ENCODE assay signal across 1 cellular context in the genomic region with DNA sequence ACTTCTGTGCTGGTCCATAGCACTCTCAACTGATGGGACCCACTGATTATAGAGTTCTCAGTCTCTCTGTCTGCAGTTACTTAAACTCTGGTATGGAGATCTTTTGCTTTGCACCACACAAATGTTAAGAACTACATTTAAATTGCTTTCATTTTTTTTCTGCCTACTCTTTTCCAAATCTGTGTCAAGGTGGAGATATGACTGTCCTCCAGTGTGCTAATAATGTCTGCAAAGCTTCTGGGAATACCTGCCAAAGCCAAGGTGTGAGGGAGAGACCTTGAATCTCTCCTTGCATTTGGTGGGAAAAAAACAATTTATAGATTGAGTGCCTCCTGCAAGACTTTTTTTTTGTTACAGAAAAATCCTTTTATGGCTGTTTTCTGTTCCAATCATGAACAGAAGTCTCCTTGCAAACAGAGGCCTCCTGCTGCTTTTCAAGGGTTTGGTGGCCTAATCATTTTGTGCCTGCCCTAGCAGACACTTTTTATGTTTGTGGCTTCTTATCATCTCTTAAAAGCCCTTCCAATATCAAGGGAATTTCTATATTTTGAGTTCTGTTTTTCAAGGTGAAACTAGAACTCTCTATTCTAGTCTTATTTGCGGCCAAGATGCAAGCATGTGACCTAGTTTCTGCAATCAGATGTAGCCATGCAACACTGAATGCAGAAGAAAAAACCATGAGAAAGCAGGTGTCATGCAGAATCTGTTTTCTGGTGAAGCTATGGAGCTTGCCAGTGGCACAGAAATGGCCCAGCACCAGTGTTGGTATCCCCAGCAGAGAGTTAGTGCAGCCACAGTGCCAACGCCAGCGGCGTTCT.
TF ChIP-seq lines count a peak whose summit lies in the region.

No MANE protein-coding gene starts in this region.

TF ChIP-seq in K562, 482 proteins besides CTCF, POLR2A, EP300 and RAD21 (continued from another document and continues in another):
- TF ChIP-seq, protein P1, sequence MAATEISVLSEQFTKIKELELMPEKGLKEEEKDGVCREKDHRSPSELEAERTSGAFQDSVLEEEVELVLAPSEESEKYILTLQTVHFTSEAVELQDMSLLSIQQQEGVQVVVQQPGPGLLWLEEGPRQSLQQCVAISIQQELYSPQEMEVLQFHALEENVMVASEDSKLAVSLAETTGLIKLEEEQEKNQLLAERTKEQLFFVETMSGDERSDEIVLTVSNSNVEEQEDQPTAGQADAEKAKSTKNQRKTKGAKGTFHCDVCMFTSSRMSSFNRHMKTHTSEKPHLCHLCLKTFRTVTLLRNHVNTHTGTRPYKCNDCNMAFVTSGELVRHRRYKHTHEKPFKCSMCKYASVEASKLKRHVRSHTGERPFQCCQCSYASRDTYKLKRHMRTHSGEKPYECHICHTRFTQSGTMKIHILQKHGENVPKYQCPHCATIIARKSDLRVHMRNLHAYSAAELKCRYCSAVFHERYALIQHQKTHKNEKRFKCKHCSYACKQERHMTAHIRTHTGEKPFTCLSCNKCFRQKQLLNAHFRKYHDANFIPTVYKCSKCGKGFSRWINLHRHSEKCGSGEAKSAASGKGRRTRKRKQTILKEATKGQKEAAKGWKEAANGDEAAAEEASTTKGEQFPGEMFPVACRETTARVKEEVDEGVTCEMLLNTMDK (IDR thresholded peaks at IDR 0.05; ENCODE audit: borderline replicate concordance, insufficient read depth, low read depth, low read length, poor library complexity, severe bottlenecking): no peak
- TF ChIP-seq, protein P2, sequence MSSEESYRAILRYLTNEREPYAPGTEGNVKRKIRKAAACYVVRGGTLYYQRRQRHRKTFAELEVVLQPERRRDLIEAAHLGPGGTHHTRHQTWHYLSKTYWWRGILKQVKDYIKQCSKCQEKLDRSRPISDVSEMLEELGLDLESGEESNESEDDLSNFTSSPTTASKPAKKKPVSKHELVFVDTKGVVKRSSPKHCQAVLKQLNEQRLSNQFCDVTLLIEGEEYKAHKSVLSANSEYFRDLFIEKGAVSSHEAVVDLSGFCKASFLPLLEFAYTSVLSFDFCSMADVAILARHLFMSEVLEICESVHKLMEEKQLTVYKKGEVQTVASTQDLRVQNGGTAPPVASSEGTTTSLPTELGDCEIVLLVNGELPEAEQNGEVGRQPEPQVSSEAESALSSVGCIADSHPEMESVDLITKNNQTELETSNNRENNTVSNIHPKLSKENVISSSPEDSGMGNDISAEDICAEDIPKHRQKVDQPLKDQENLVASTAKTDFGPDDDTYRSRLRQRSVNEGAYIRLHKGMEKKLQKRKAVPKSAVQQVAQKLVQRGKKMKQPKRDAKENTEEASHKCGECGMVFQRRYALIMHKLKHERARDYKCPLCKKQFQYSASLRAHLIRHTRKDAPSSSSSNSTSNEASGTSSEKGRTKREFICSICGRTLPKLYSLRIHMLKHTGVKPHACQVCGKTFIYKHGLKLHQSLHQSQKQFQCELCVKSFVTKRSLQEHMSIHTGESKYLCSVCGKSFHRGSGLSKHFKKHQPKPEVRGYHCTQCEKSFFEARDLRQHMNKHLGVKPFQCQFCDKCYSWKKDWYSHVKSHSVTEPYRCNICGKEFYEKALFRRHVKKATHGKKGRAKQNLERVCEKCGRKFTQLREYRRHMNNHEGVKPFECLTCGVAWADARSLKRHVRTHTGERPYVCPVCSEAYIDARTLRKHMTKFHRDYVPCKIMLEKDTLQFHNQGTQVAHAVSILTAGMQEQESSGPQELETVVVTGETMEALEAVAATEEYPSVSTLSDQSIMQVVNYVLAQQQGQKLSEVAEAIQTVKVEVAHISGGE (CRISPR knock-in tag; IDR thresholded peaks at IDR 0.05): 0 out of 6 replicates have a peak, but pooled peaks of 1 of the 3 experiments have one; percentile 19
- TF ChIP-seq FOXM1 (IDR thresholded peaks at IDR 0.05; ENCODE audit: low read depth) (0 out of 2 replicates have a peak, but pooled peaks have one; percentile 24), FOXM1 (CRISPR knock-in tag; IDR thresholded peaks at IDR 0.05; ENCODE audit: low read depth) (no peak), ZNF232 (CRISPR knock-in tag; IDR thresholded peaks at IDR 0.05) (no peak), ARID1B (IDR thresholded peaks at IDR 0.05) (no peak), TBP (optimal IDR thresholded peaks at IDR 0.05; ENCODE audit: low read depth, low read length) (no peak), KLF16 (IDR thresholded peaks at IDR 0.05) (peak; percentile 59; the same call in 1 of the 2 replicates), CREBBP (IDR thresholded peaks at IDR 0.05; ENCODE audit: low read depth, low read length) (no peak), POLR2H (tag; IDR thresholded peaks at IDR 0.05; ENCODE audit: low read depth) (no peak), CHD1 (IDR thresholded peaks at IDR 0.05; ENCODE audit: low read length) (no peak), TCF3 (CRISPR knock-in tag; IDR thresholded peaks at IDR 0.05) (peak; percentile 74), ZNF583 (CRISPR knock-in tag; IDR thresholded peaks at IDR 0.05) (no peak), E2F3 (CRISPR knock-in tag; IDR thresholded peaks at IDR 0.05) (no peak), SMARCA4 (IDR thresholded peaks at IDR 0.05) (peak; percentile 41), TSC22D4 (tag; IDR thresholded peaks at IDR 0.05) (no peak), CBX5 (IDR thresholded peaks at IDR 0.05; ENCODE audit: borderline replicate concordance, low read depth) (no peak), KLF13 (tag; IDR thresholded peaks at IDR 0.05; ENCODE audit: borderline replicate concordance, low read depth) (no peak), ZNF561 (CRISPR knock-in tag; conservative IDR thresholded peaks at IDR 0.05) (no peak), BACH1 (tag; IDR thresholded peaks at IDR 0.05) (no peak), ZNF23 (CRISPR knock-in tag; IDR thresholded peaks at IDR 0.05) (no peak), BCOR (IDR thresholded peaks at IDR 0.05) (no peak), CBFA2T3 (IDR thresholded peaks at IDR 0.05) (peak; percentile 79), DACH1 (IDR thresholded peaks at IDR 0.05; ENCODE audit: partially characterized antibody) (no peak), CBFA2T2 (conservative IDR thresholded peaks at IDR 0.05) (peak; percentile 59), SRSF1 (IDR thresholded peaks at IDR 0.05; ENCODE audit: low read depth, low read length) (no peak), NR4A1 (CRISPR knock-in tag; IDR thresholded peaks at IDR 0.05) (no peak), NR4A1 (tag; IDR thresholded peaks at IDR 0.05) (no peak), ELF1 (tag; IDR thresholded peaks at IDR 0.05) (no peak), ZNF586 (CRISPR knock-in tag; conservative IDR thresholded peaks at IDR 0.05) (no peak)
- TF ChIP-seq, protein P3, sequence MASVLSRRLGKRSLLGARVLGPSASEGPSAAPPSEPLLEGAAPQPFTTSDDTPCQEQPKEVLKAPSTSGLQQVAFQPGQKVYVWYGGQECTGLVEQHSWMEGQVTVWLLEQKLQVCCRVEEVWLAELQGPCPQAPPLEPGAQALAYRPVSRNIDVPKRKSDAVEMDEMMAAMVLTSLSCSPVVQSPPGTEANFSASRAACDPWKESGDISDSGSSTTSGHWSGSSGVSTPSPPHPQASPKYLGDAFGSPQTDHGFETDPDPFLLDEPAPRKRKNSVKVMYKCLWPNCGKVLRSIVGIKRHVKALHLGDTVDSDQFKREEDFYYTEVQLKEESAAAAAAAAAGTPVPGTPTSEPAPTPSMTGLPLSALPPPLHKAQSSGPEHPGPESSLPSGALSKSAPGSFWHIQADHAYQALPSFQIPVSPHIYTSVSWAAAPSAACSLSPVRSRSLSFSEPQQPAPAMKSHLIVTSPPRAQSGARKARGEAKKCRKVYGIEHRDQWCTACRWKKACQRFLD (CRISPR knock-in tag; IDR thresholded peaks at IDR 0.05): peak; percentile 21; the same call in 1 of the 2 replicates
- TF ChIP-seq, protein P4, sequence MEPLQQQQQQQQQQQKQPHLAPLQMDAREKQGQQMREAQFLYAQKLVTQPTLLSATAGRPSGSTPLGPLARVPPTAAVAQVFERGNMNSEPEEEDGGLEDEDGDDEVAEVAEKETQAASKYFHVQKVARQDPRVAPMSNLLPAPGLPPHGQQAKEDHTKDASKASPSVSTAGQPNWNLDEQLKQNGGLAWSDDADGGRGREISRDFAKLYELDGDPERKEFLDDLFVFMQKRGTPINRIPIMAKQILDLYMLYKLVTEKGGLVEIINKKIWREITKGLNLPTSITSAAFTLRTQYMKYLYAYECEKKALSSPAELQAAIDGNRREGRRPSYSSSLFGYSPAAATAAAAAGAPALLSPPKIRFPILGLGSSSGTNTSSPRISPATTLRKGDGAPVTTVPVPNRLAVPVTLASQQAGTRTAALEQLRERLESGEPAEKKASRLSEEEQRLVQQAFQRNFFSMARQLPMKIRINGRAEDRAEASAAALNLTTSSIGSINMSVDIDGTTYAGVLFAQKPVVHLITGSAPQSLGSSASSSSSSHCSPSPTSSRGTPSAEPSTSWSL (CRISPR knock-in tag; IDR thresholded peaks at IDR 0.05; ENCODE audit: borderline replicate concordance): no peak
- TF ChIP-seq, protein P5, sequence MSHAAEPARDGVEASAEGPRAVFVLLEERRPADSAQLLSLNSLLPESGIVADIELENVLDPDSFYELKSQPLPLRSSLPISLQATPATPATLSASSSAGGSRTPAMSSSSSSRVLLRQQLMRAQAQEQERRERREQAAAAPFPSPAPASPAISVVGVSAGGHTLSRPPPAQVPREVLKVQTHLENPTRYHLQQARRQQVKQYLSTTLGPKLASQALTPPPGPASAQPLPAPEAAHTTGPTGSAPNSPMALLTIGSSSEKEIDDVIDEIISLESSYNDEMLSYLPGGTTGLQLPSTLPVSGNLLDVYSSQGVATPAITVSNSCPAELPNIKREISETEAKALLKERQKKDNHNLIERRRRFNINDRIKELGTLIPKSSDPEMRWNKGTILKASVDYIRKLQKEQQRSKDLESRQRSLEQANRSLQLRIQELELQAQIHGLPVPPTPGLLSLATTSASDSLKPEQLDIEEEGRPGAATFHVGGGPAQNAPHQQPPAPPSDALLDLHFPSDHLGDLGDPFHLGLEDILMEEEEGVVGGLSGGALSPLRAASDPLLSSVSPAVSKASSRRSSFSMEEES (CRISPR knock-in tag; IDR thresholded peaks at IDR 0.05): peak; percentile 18; the same call in 1 of the 2 replicates
- TF ChIP-seq, protein P6, sequence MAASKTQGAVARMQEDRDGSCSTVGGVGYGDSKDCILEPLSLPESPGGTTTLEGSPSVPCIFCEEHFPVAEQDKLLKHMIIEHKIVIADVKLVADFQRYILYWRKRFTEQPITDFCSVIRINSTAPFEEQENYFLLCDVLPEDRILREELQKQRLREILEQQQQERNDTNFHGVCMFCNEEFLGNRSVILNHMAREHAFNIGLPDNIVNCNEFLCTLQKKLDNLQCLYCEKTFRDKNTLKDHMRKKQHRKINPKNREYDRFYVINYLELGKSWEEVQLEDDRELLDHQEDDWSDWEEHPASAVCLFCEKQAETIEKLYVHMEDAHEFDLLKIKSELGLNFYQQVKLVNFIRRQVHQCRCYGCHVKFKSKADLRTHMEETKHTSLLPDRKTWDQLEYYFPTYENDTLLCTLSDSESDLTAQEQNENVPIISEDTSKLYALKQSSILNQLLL (CRISPR knock-in tag; IDR thresholded peaks at IDR 0.05; ENCODE audit: borderline replicate concordance): no peak
- TF ChIP-seq, protein P7, sequence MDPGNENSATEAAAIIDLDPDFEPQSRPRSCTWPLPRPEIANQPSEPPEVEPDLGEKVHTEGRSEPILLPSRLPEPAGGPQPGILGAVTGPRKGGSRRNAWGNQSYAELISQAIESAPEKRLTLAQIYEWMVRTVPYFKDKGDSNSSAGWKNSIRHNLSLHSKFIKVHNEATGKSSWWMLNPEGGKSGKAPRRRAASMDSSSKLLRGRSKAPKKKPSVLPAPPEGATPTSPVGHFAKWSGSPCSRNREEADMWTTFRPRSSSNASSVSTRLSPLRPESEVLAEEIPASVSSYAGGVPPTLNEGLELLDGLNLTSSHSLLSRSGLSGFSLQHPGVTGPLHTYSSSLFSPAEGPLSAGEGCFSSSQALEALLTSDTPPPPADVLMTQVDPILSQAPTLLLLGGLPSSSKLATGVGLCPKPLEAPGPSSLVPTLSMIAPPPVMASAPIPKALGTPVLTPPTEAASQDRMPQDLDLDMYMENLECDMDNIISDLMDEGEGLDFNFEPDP (CRISPR knock-in tag; IDR thresholded peaks at IDR 0.05): no peak
- TF ChIP-seq, protein P8, sequence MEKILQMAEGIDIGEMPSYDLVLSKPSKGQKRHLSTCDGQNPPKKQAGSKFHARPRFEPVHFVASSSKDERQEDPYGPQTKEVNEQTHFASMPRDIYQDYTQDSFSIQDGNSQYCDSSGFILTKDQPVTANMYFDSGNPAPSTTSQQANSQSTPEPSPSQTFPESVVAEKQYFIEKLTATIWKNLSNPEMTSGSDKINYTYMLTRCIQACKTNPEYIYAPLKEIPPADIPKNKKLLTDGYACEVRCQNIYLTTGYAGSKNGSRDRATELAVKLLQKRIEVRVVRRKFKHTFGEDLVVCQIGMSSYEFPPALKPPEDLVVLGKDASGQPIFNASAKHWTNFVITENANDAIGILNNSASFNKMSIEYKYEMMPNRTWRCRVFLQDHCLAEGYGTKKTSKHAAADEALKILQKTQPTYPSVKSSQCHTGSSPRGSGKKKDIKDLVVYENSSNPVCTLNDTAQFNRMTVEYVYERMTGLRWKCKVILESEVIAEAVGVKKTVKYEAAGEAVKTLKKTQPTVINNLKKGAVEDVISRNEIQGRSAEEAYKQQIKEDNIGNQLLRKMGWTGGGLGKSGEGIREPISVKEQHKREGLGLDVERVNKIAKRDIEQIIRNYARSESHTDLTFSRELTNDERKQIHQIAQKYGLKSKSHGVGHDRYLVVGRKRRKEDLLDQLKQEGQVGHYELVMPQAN (IDR thresholded peaks at IDR 0.05; ENCODE audit: borderline replicate concordance): no peak
- TF ChIP-seq, protein P9, sequence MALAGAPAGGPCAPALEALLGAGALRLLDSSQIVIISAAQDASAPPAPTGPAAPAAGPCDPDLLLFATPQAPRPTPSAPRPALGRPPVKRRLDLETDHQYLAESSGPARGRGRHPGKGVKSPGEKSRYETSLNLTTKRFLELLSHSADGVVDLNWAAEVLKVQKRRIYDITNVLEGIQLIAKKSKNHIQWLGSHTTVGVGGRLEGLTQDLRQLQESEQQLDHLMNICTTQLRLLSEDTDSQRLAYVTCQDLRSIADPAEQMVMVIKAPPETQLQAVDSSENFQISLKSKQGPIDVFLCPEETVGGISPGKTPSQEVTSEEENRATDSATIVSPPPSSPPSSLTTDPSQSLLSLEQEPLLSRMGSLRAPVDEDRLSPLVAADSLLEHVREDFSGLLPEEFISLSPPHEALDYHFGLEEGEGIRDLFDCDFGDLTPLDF (CRISPR knock-in tag; IDR thresholded peaks at IDR 0.05): no peak
- TF ChIP-seq, protein P10, sequence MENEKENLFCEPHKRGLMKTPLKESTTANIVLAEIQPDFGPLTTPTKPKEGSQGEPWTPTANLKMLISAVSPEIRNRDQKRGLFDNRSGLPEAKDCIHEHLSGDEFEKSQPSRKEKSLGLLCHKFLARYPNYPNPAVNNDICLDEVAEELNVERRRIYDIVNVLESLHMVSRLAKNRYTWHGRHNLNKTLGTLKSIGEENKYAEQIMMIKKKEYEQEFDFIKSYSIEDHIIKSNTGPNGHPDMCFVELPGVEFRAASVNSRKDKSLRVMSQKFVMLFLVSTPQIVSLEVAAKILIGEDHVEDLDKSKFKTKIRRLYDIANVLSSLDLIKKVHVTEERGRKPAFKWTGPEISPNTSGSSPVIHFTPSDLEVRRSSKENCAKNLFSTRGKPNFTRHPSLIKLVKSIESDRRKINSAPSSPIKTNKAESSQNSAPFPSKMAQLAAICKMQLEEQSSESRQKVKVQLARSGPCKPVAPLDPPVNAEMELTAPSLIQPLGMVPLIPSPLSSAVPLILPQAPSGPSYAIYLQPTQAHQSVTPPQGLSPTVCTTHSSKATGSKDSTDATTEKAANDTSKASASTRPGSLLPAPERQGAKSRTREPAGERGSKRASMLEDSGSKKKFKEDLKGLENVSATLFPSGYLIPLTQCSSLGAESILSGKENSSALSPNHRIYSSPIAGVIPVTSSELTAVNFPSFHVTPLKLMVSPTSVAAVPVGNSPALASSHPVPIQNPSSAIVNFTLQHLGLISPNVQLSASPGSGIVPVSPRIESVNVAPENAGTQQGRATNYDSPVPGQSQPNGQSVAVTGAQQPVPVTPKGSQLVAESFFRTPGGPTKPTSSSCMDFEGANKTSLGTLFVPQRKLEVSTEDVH (IDR thresholded peaks at IDR 0.05; ENCODE audit: low read depth, partially characterized antibody): no peak
